In genomic region chr10:121648493-121648892, GRCh38 we compare ENCODE assay signal across 16 cellular contexts. TPM values are rescaled to one million over a fixed set of nuclear protein-coding genes. Genes with fewer than 3 reads are reported as not detected.
DNase-seq lines count a peak whose midpoint lies in the region; ATAC-seq and TF ChIP-seq lines count a peak whose summit lies in the region.
"Had no signal": no experiment of that assay in that cellular context is flagged by ENCODE, and none has a peak within 500 bp of the region (broad histone marks: within the 10 kb centered on the region; RNA-seq: fewer than 3 reads in every experiment).

No MANE protein-coding gene starts in this region.

- H2AK5ac ChIP-seq in neuronal stem cell (ENCODE audit: low read depth, low read length) = no peak overlapping the region

- no peak overlapping the region for H2BK120ac ChIP-seq in neuronal stem cell (ENCODE audit: low read depth, low read length)

- no peak overlapping the region for H4K8ac ChIP-seq in neuronal stem cell (ENCODE audit: low read depth, low read length)

- H4K91ac ChIP-seq in neuronal stem cell (ENCODE audit: low read depth, low read length, poor library complexity) = no peak overlapping the region

- H3K36me3 ChIP-seq in neuronal stem cell (replicated peaks in 1 of 2; ENCODE audit: control insufficient read depth in 2 of 2, insufficient read depth in 2 of 2, low read length in 2 of 2) (no peaks in the 10 kb centered on the region), upper lobe of right lung (no peaks in the 10 kb centered on the region)
- H3K36me3 ChIP-seq: HAP-1, Peyer's patch had no signal

- WGBS in neuronal stem cell (ENCODE audit: extremely low coverage in 2 of 2, insufficient read length in 2 of 2, insufficient replicate concordance in 1 of 2), 2 donors = no CpG with 5 or more reads among the region's 9 CpGs

- H3K27ac ChIP-seq in cingulate gyrus (ENCODE audit: low read depth, low read length) (peak overlapping the region; percentile 89), layer of hippocampus (ENCODE audit: low read depth, low read length) (peak overlapping the region; percentile 87), neuronal stem cell (replicated peaks; ENCODE audit: low read length) (no peak overlapping the region), upper lobe of right lung (no peak overlapping the region)
- H3K27ac ChIP-seq: Peyer's patch had no signal

- no peaks in the 10 kb centered on the region for H3K79me1 ChIP-seq in neuronal stem cell (ENCODE audit: low read depth, low read length)

- H3K9ac ChIP-seq in neuronal stem cell (ENCODE audit: low read depth, low read length, poor library complexity) = no peak overlapping the region

- no peak for ATAC-seq in upper lobe of right lung
- ATAC-seq in HG02588 (IDR thresholded peaks at IDR 0.05; ENCODE audit: unreplicated experiment) = no peak

- no peak overlapping the region for H3K23ac ChIP-seq in neuronal stem cell (ENCODE audit: low read depth, low read length, poor library complexity)

- no peak for DNase-seq in neuronal stem cell (ENCODE audit: low spot score)
- DNase-seq in upper lobe of right lung = peak; percentile 42
- no peak for DNase-seq in occipital lobe (lab: John Stamatoyannopoulos, UW)
- DNase-seq in activated effector memory CD4-positive, alpha-beta T cell treated with Interleukin-2 at 50 U/mL for 16 hours = no peak
- DNase-seq: CD4-positive, CD25-positive, alpha-beta regulatory T cell; DMS79; NCI-H1105; NCI-H2029; NCI-H226; NCI-H774; Peyer's patch had no signal

- no peak overlapping the region for H3K4me3 ChIP-seq in neuronal stem cell (ENCODE audit: low read length in 2 of 2)
- no peak overlapping the region for H3K4me3 ChIP-seq in upper lobe of right lung
- H3K4me3 ChIP-seq: HAP-1, Peyer's patch had no signal

- no peak overlapping the region for H2BK5ac ChIP-seq in neuronal stem cell (ENCODE audit: low read length)

- no peak overlapping the region for H2AFZ ChIP-seq in neuronal stem cell (ENCODE audit: low read length)

- no peak overlapping the region for H2BK12ac ChIP-seq in neuronal stem cell (ENCODE audit: low read length)

- no peak overlapping the region for H3K4me2 ChIP-seq in neuronal stem cell (ENCODE audit: insufficient read depth, low read length, poor library complexity, severe bottlenecking)

- intact Hi-C loops in upper lobe of right lung (cut with DNase I) = no loop called here

- no peak for TF ChIP-seq CTCF in upper lobe of right lung (IDR thresholded peaks at IDR 0.05)

- no peak overlapping the region for H3K4ac ChIP-seq in neuronal stem cell (ENCODE audit: low read length)

- peak overlapping the region; percentile 69 for H3K18ac ChIP-seq in neuronal stem cell (ENCODE audit: low read length)

- H2BK15ac ChIP-seq in neuronal stem cell (ENCODE audit: low read length) = no peak overlapping the region

- peaks cover 8 to 11% of the 10 kb centered on the region in 2 donors for H3K4me1 ChIP-seq in neuronal stem cell (ENCODE audit: control insufficient read depth in 2 of 2, insufficient read depth in 1 of 2, low read depth in 1 of 2, low read length in 2 of 2)
- no peaks in the 10 kb centered on the region for H3K4me1 ChIP-seq in upper lobe of right lung
- H3K4me1 ChIP-seq: HAP-1, Peyer's patch had no signal

- no peaks in the 10 kb centered on the region for H3K27me3 ChIP-seq in layer of hippocampus (ENCODE audit: control insufficient read depth, insufficient read depth, low read length)
- H3K27me3 ChIP-seq in neuronal stem cell (ENCODE audit: control insufficient read depth in 3 of 3, insufficient read depth in 3 of 3, low read depth in 1 of 3, low read length in 3 of 3) = peaks cover 0 to 5% (median 0%) of the 10 kb centered on the region in 3 experiments
- no peaks in the 10 kb centered on the region for H3K27me3 ChIP-seq in upper lobe of right lung
- H3K27me3 ChIP-seq: Peyer's patch had no signal

- H3K9me3 ChIP-seq in neuronal stem cell (replicated peaks in 1 of 2; ENCODE audit: control insufficient read depth in 2 of 2, insufficient read depth in 1 of 2, low read depth in 1 of 2, low read length in 2 of 2) (peaks cover 0 to under 1% of the 10 kb centered on the region in 2 donors), upper lobe of right lung (no peaks in the 10 kb centered on the region)
- H3K9me3 ChIP-seq: HAP-1, Peyer's patch had no signal

- H3K14ac ChIP-seq in neuronal stem cell (ENCODE audit: low read length) = peak overlapping the region; percentile 28

RNA-seq across cellular contexts. Expression of gene FGFR2, which starts 50.2 kb away (rescaled TPM):
- 3.1 TPM for polyA plus RNA-seq in neuronal stem cell (2013, experiment 1 of 2)
- polyA plus RNA-seq in neuronal stem cell (2013, experiment 2 of 2) = 3.4 TPM
- total RNA-seq in upper lobe of right lung = 58.7 TPM
- total RNA-seq in occipital lobe = 71.9 TPM
- polyA plus RNA-seq: IgD-negative memory B cell had no signal

Comparison
In these comparisons a context has a peak if more than half of its experiments do, and no peak if none do; other contexts are left out.
1. H3K27ac ChIP-seq: peak in cingulate gyrus (single experiment) and layer of hippocampus (single experiment); none in neuronal stem cell (single experiment) and upper lobe of right lung (single experiment).